17 cellular contexts compared by ENCODE assay signal in genomic region chr10:80170641-80171040, GRCh38. TPM values are rescaled to one million over a fixed set of nuclear protein-coding genes. Genes with fewer than 3 reads are reported as not detected.
DNase-seq lines count a peak whose midpoint lies in the region; ATAC-seq and TF ChIP-seq lines count a peak whose summit lies in the region.
"Had no signal": no experiment of that assay in that cellular context is flagged by ENCODE, and none has a peak within 500 bp of the region (broad histone marks: within the 10 kb centered on the region; RNA-seq: fewer than 3 reads in every experiment).

No MANE protein-coding gene starts in this region.

- peaks cover 4 to 80% (median 7%) of the 10 kb centered on the region in 3 donors for H3K36me3 Mint-ChIP-seq in CD8-positive, alpha-beta memory T cell
- peaks cover 37 to 39% of the 10 kb centered on the region in 2 donors for H3K36me3 Mint-ChIP-seq in stimulated activated naive B cell treated with anti-CD40 and anti-IgM and Interleukin-4, amounts not matched to agents 10 μg/mL and 1 μg/mL and 100 μg/mL, for 72 hours
- H3K36me3 Mint-ChIP-seq in activated CD4-positive, alpha-beta memory T cell treated with anti-CD3 and anti-CD28 coated beads, Interleukin-2, amount 10 ng/mL, durations not matched to agents 7 days and 5 days (ENCODE audit: low read depth) = peaks cover 13% of the 10 kb centered on the region

- no peaks in the 10 kb centered on the region for H3K27me3 ChIP-seq in CD8-positive, alpha-beta memory T cell (ENCODE audit: insufficient read depth, low read length, poor library complexity, severe bottlenecking)

- H3K4me1 ChIP-seq in CD8-positive, alpha-beta memory T cell (ENCODE audit: insufficient read depth, low read length) = peaks cover 8% of the 10 kb centered on the region

- no peak for DNase-seq in CD8-positive, alpha-beta memory T cell
- DNase-seq in RWPE1 (ENCODE audit: low spot score) (no peak), mesenteric fat pad (ENCODE audit: low spot score) (peak; percentile 87), 8988T (no peak)
- no peak for DNase-seq in stimulated activated naive B cell treated with anti-CD40 and anti-IgM and Interleukin-4, amounts not matched to agents 10 μg/mL and 1 μg/mL and 100 μg/mL, for 72 hours
- DNase-seq in activated CD4-positive, alpha-beta memory T cell treated with anti-CD3 and anti-CD28 coated beads, Interleukin-2, amount 10 ng/mL, durations not matched to agents 7 days and 5 days = no peak
- DNase-seq: activated CD8-positive, alpha-beta T cell treated with anti-CD3 and anti-CD28 coated beads for 36 hours; activated T-cell treated with anti-CD3 and anti-CD28 coated beads, Interleukin-2, amount 50 U/mL, for 1 hour; GM23248; hippocampal formation; NCI-H524 treated with DMSO at 0.1 percent for 48 hours; SIG-M5; stimulated activated CD8-positive, alpha-beta memory T cell treated with anti-CD3 and anti-CD28 coated beads, Interleukin-4, amount 100 ng/mL, for 48 hours; T-helper 1 cell had no signal

- H3K27me3 Mint-ChIP-seq in CD8-positive, alpha-beta memory T cell = no peaks in the 10 kb centered on the region
- no peaks in the 10 kb centered on the region for H3K27me3 Mint-ChIP-seq in stimulated activated naive B cell treated with anti-CD40 and anti-IgM and Interleukin-4, amounts not matched to agents 10 μg/mL and 1 μg/mL and 100 μg/mL, for 72 hours
- no peaks in the 10 kb centered on the region for H3K27me3 Mint-ChIP-seq in activated CD4-positive, alpha-beta memory T cell treated with anti-CD3 and anti-CD28 coated beads, Interleukin-2, amount 10 ng/mL, durations not matched to agents 7 days and 5 days
- H3K27me3 Mint-ChIP-seq: activated CD8-positive, alpha-beta T cell treated with anti-CD3 and anti-CD28 coated beads for 36 hours; activated naive CD4-positive, alpha-beta T cell treated with anti-CD3 and anti-CD28 coated beads, Interleukin-2, amount 50 U/mL, for 24 hours had no signal

- H3K9me3 Mint-ChIP-seq in CD8-positive, alpha-beta memory T cell = no peaks in the 10 kb centered on the region
- no peaks in the 10 kb centered on the region for H3K9me3 Mint-ChIP-seq in stimulated activated naive B cell treated with anti-CD40 and anti-IgM and Interleukin-4, amounts not matched to agents 10 μg/mL and 1 μg/mL and 100 μg/mL, for 72 hours
- H3K9me3 Mint-ChIP-seq in activated CD4-positive, alpha-beta memory T cell treated with anti-CD3 and anti-CD28 coated beads, Interleukin-2, amount 10 ng/mL, durations not matched to agents 7 days and 5 days = no peaks in the 10 kb centered on the region
- H3K9me3 Mint-ChIP-seq: activated CD8-positive, alpha-beta T cell treated with anti-CD3 and anti-CD28 coated beads for 36 hours; activated naive CD4-positive, alpha-beta T cell treated with anti-CD3 and anti-CD28 coated beads, Interleukin-2, amount 50 U/mL, for 24 hours; neural crest cell had no signal

- peak overlapping the region in 5 of 8 donors; percentile 7 to 92 (median 36) for H3K27ac Mint-ChIP-seq in CD8-positive, alpha-beta memory T cell
- peak overlapping the region; percentile 5 for H3K27ac Mint-ChIP-seq in stimulated activated naive B cell treated with anti-CD40 and anti-IgM and Interleukin-4, amounts not matched to agents 10 μg/mL and 1 μg/mL and 100 μg/mL, for 72 hours
- H3K27ac Mint-ChIP-seq in activated CD4-positive, alpha-beta memory T cell treated with anti-CD3 and anti-CD28 coated beads, Interleukin-2, amount 10 ng/mL, durations not matched to agents 7 days and 5 days = no peak overlapping the region
- H3K27ac Mint-ChIP-seq: activated naive CD4-positive, alpha-beta T cell treated with anti-CD3 and anti-CD28 coated beads, Interleukin-2, amount 50 U/mL, for 24 hours had no signal

- H3K4me1 Mint-ChIP-seq in CD8-positive, alpha-beta memory T cell = peaks cover 9 to 37% (median 12%) of the 10 kb centered on the region in 3 donors
- H3K4me1 Mint-ChIP-seq in stimulated activated naive B cell treated with anti-CD40 and anti-IgM and Interleukin-4, amounts not matched to agents 10 μg/mL and 1 μg/mL and 100 μg/mL, for 72 hours = peaks cover 20 to 26% of the 10 kb centered on the region in 2 donors
- H3K4me1 Mint-ChIP-seq in activated CD4-positive, alpha-beta memory T cell treated with anti-CD3 and anti-CD28 coated beads, Interleukin-2, amount 10 ng/mL, durations not matched to agents 7 days and 5 days = peaks cover 7% of the 10 kb centered on the region

- H3K4me3 Mint-ChIP-seq in CD8-positive, alpha-beta memory T cell = no peak overlapping the region
- H3K4me3 Mint-ChIP-seq in stimulated activated naive B cell treated with anti-CD40 and anti-IgM and Interleukin-4, amounts not matched to agents 10 μg/mL and 1 μg/mL and 100 μg/mL, for 72 hours = no peak overlapping the region
- H3K4me3 Mint-ChIP-seq in activated CD4-positive, alpha-beta memory T cell treated with anti-CD3 and anti-CD28 coated beads, Interleukin-2, amount 10 ng/mL, durations not matched to agents 7 days and 5 days = no peak overlapping the region
- H3K4me3 Mint-ChIP-seq: activated CD8-positive, alpha-beta T cell treated with anti-CD3 and anti-CD28 coated beads for 36 hours; activated naive CD4-positive, alpha-beta T cell treated with anti-CD3 and anti-CD28 coated beads, Interleukin-2, amount 50 U/mL, for 24 hours; neural crest cell had no signal

- H3K27ac ChIP-seq in CD8-positive, alpha-beta memory T cell (ENCODE audit: low read depth, low read length) = no peak overlapping the region
- 0 out of 2 replicates have a peak overlapping the region, but pooled peaks have one; percentile 12 for H3K27ac ChIP-seq in RWPE1
- H3K27ac ChIP-seq: GM23248 had no signal

- H3K4me3 ChIP-seq in CD8-positive, alpha-beta memory T cell (ENCODE audit: low read length) = no peak overlapping the region
- H3K4me3 ChIP-seq: GM23248 had no signal

- no peak for ATAC-seq in stimulated activated naive B cell treated with anti-CD40 and anti-IgM and Interleukin-4, amounts not matched to agents 10 μg/mL and 1 μg/mL and 100 μg/mL, for 72 hours (replicated peaks)
- ATAC-seq in GM21423 (IDR thresholded peaks at IDR 0.05; ENCODE audit: unreplicated experiment) = no peak
- ATAC-seq: activated CD8-positive, alpha-beta T cell treated with anti-CD3 and anti-CD28 coated beads for 36 hours had no signal

- no peaks in the 10 kb centered on the region for H3K9me3 ChIP-seq in CD8-positive, alpha-beta memory T cell (ENCODE audit: low read length)

- H3K36me3 ChIP-seq in CD8-positive, alpha-beta memory T cell (ENCODE audit: insufficient read depth, low read length) = peaks cover 30% of the 10 kb centered on the region

- no peak for TF ChIP-seq CTCF in RWPE1 (conservative IDR thresholded peaks at IDR 0.05; ENCODE audit: low read depth)

- CTCF ChIA-PET in CD8-positive, alpha-beta memory T cell (lab: Charles Lee) = interaction anchor here (1.5 to 2.0 kb wide), 2 partner anchors 27 to 33 kb away, joined by 5 to 7 read pairs; no protein-coding TSS in a partner anchor
- CTCF ChIA-PET in RWPE1 (lab: Yijun Ruan, JAX) = interaction anchor here (0.6 to 1.4 kb wide), 2 partner anchors 27 to 52 kb away, joined by 3 to 4 read pairs; no protein-coding TSS in a partner anchor
- CTCF ChIA-PET in activated CD4-positive, alpha-beta memory T cell treated with anti-CD3 and anti-CD28 coated beads, Interleukin-2, amount 10 ng/mL, durations not matched to agents 7 days and 5 days (lab: Charles Lee) = no interaction called here

- POLR2A ChIA-PET in CD8-positive, alpha-beta memory T cell (lab: Charles Lee) = no interaction called here
- POLR2A ChIA-PET in RWPE1 (lab: Yijun Ruan, JAX; ENCODE audit: low non-redundant PET) = no interaction called here
- POLR2A ChIA-PET in activated CD4-positive, alpha-beta memory T cell treated with anti-CD3 and anti-CD28 coated beads, Interleukin-2, amount 10 ng/mL, durations not matched to agents 7 days and 5 days (lab: Charles Lee) = no interaction called here

RNA-seq across cellular contexts. Expression of gene ANXA11, which starts 34.7 kb away (rescaled TPM):
- total RNA-seq in CD8-positive, alpha-beta memory T cell = 100 to 1,000 TPM; 211 to 217 TPM
- 292 TPM for polyA plus RNA-seq in CD8-positive, alpha-beta memory T cell
- total RNA-seq in mesenteric fat pad = 456 TPM
- 100 to 1,000 TPM; 271 to 273 TPM for total RNA-seq in activated CD4-positive, alpha-beta memory T cell treated with anti-CD3 and anti-CD28 coated beads, Interleukin-2, amount 10 ng/mL, durations not matched to agents 7 days and 5 days

RNA-seq across cellular contexts. Expression of gene PLAC9, which starts 38.1 kb away (rescaled TPM):
- total RNA-seq in CD8-positive, alpha-beta memory T cell = not detected
- polyA plus RNA-seq in CD8-positive, alpha-beta memory T cell = not detected
- total RNA-seq in mesenteric fat pad = 94.2 TPM
- not detected for total RNA-seq in activated CD4-positive, alpha-beta memory T cell treated with anti-CD3 and anti-CD28 coated beads, Interleukin-2, amount 10 ng/mL, durations not matched to agents 7 days and 5 days
- total RNA-seq: activated CD8-positive, alpha-beta T cell treated with anti-CD3 and anti-CD28 coated beads for 36 hours had no signal

Comparison
In these comparisons a context has a peak if more than half of its experiments do, and no peak if none do; other contexts are left out.
1. RNA of gene PLAC9, which starts 38.1 kb away (total RNA-seq): 94.2 TPM in mesenteric fat pad (single experiment); not detected in CD8-positive, alpha-beta memory T cell and not detected in activated CD4-positive, alpha-beta memory T cell treated with anti-CD3 and anti-CD28 coated beads, Interleukin-2, amount 10 ng/mL, durations not matched to agents 7 days and 5 days; every median in the first group is over 10 times any median in the second.